Comparison of ENCODE assay signal across 17 cellular contexts in genomic region chr17:18015603-18016002, GRCh38. TPM values are rescaled to one million over a fixed set of nuclear protein-coding genes. Genes with fewer than 3 reads are reported as not detected.
"Had no signal": no experiment of that assay in that cellular context is flagged by ENCODE, and none has a peak within 500 bp of the region (broad histone marks: within the 10 kb centered on the region; RNA-seq: fewer than 3 reads in every experiment).

No MANE protein-coding gene starts in this region.

- H3K27me3 ChIP-seq: esophagus squamous epithelium, spleen, tibial artery had no signal

- H3K27me3 Mint-ChIP-seq: activated B cell treated with CpG ODN at 0.5 μM for 24 hours; activated CD4-positive, alpha-beta memory T cell treated with anti-CD3 and anti-CD28 coated beads, Interleukin-2, amount 10 ng/mL, durations not matched to agents 7 days and 5 days; activated CD8-positive, alpha-beta memory T cell treated with anti-CD3 and anti-CD28 coated beads, Interleukin-2, amount 10 ng/mL, durations not matched to agents 7 days and 5 days; activated naive CD8-positive, alpha-beta T cell had no signal

- H3K4me1 Mint-ChIP-seq: activated B cell treated with CpG ODN at 0.5 μM for 24 hours; activated CD4-positive, alpha-beta memory T cell treated with anti-CD3 and anti-CD28 coated beads, Interleukin-2, amount 10 ng/mL, durations not matched to agents 7 days and 5 days; activated CD8-positive, alpha-beta memory T cell treated with anti-CD3 and anti-CD28 coated beads, Interleukin-2, amount 10 ng/mL, durations not matched to agents 7 days and 5 days; natural killer cell had no signal

- H3K27ac ChIP-seq: esophagus squamous epithelium, spleen, tibial artery had no signal

- H3K4me1 ChIP-seq: tibial artery had no signal

- DNase-seq: activated B cell treated with CpG ODN at 0.5 μM for 24 hours; activated CD4-positive, alpha-beta memory T cell treated with anti-CD3 and anti-CD28 coated beads, Interleukin-2, amount 10 ng/mL, durations not matched to agents 7 days and 5 days; activated CD4-positive, alpha-beta T cell treated with anti-CD3 and anti-CD28 coated beads for 4 hours; activated CD8-positive, alpha-beta memory T cell treated with anti-CD3 and anti-CD28 coated beads, Interleukin-2, amount 10 ng/mL, durations not matched to agents 7 days and 5 days; dermis blood vessel endothelial cell; effector memory CD4-positive, alpha-beta T cell; esophagus squamous epithelium; left cardiac atrium; mesendoderm; natural killer cell; retina; spleen; stimulated activated CD8-positive, alpha-beta memory T cell treated with anti-CD3 and anti-CD28 coated beads, Interleukin-4, amount 100 ng/mL, for 48 hours; stimulated activated naive CD4-positive, alpha-beta T cell treated with Interleukin-2 at 50 U/mL for 16 hours; T-helper 9 cell; tibial artery had no signal

- H3K9me3 ChIP-seq: spleen, tibial artery had no signal

- ATAC-seq: activated CD8-positive, alpha-beta memory T cell treated with anti-CD3 and anti-CD28 coated beads, Interleukin-2, amount 10 ng/mL, durations not matched to agents 7 days and 5 days; left cardiac atrium; natural killer cell had no signal

- H3K4me3 Mint-ChIP-seq: activated B cell treated with CpG ODN at 0.5 μM for 24 hours; activated CD4-positive, alpha-beta memory T cell treated with anti-CD3 and anti-CD28 coated beads, Interleukin-2, amount 10 ng/mL, durations not matched to agents 7 days and 5 days; activated CD8-positive, alpha-beta memory T cell treated with anti-CD3 and anti-CD28 coated beads, Interleukin-2, amount 10 ng/mL, durations not matched to agents 7 days and 5 days; activated naive CD8-positive, alpha-beta T cell; natural killer cell had no signal

- H3K9me3 Mint-ChIP-seq: activated B cell treated with CpG ODN at 0.5 μM for 24 hours; activated CD4-positive, alpha-beta memory T cell treated with anti-CD3 and anti-CD28 coated beads, Interleukin-2, amount 10 ng/mL, durations not matched to agents 7 days and 5 days; natural killer cell had no signal

- H3K4me3 ChIP-seq: esophagus squamous epithelium, spleen, tibial artery had no signal

- H3K27ac Mint-ChIP-seq: activated B cell treated with CpG ODN at 0.5 μM for 24 hours; activated CD4-positive, alpha-beta memory T cell treated with anti-CD3 and anti-CD28 coated beads, Interleukin-2, amount 10 ng/mL, durations not matched to agents 7 days and 5 days; activated CD8-positive, alpha-beta memory T cell treated with anti-CD3 and anti-CD28 coated beads, Interleukin-2, amount 10 ng/mL, durations not matched to agents 7 days and 5 days; activated naive CD8-positive, alpha-beta T cell; natural killer cell had no signal

RNA-seq across cellular contexts. Expression of gene DRC3, which starts 42.9 kb away (rescaled TPM):
- total RNA-seq: activated B cell treated with CpG ODN at 0.5 μM for 24 hours; activated CD4-positive, alpha-beta memory T cell treated with anti-CD3 and anti-CD28 coated beads, Interleukin-2, amount 10 ng/mL, durations not matched to agents 7 days and 5 days; activated CD8-positive, alpha-beta memory T cell treated with anti-CD3 and anti-CD28 coated beads, Interleukin-2, amount 10 ng/mL, durations not matched to agents 7 days and 5 days had no signal
